24 cellular contexts compared by ENCODE assay signal in genomic region chr2:111189106-111189505, GRCh38.
DNase-seq lines count a peak whose midpoint lies in the region; ATAC-seq and TF ChIP-seq lines count a peak whose summit lies in the region.
"Had no signal": no experiment of that assay in that cellular context is flagged by ENCODE, and none has a peak within 500 bp of the region (broad histone marks: within the 10 kb centered on the region; RNA-seq: fewer than 3 reads in every experiment).

No MANE protein-coding gene starts in this region.

- TF ChIP-seq POLR2A in vagina (IDR thresholded peaks at IDR 0.05), result no peak

- no peak for ATAC-seq in activated CD8-positive, alpha-beta memory T cell treated with anti-CD3 and anti-CD28 coated beads, Interleukin-2, amount 10 ng/mL, durations not matched to agents 7 days and 5 days
- ATAC-seq: GM12878 had no signal

- CTCF ChIA-PET in activated CD8-positive, alpha-beta memory T cell treated with anti-CD3 and anti-CD28 coated beads, Interleukin-2, amount 10 ng/mL, durations not matched to agents 7 days and 5 days (lab: Charles Lee), result no interaction called here

- peaks cover 22% of the 10 kb centered on the region for H3K27me3 Mint-ChIP-seq in activated CD8-positive, alpha-beta memory T cell treated with anti-CD3 and anti-CD28 coated beads, Interleukin-2, amount 10 ng/mL, durations not matched to agents 7 days and 5 days

- no peaks in the 10 kb centered on the region for H3K4me1 Mint-ChIP-seq in activated CD8-positive, alpha-beta memory T cell treated with anti-CD3 and anti-CD28 coated beads, Interleukin-2, amount 10 ng/mL, durations not matched to agents 7 days and 5 days
- H3K4me1 Mint-ChIP-seq: CD4-positive, alpha-beta memory T cell; CD4-positive, CD25-positive, alpha-beta regulatory T cell; CD8-positive, alpha-beta memory T cell had no signal

- TF ChIP-seq CTCF in GM13976 (IDR thresholded peaks at IDR 0.05; ENCODE audit: borderline replicate concordance, control extremely low read depth, extremely low read depth, insufficient read depth, missing control alignments), result no peak
- TF ChIP-seq CTCF in vagina (IDR thresholded peaks at IDR 0.05), result no peak

- peaks cover 9% of the 10 kb centered on the region for H3K4me1 ChIP-seq in vagina
- H3K4me1 ChIP-seq: BE2C had no signal

- H3K27ac Mint-ChIP-seq in activated CD8-positive, alpha-beta memory T cell treated with anti-CD3 and anti-CD28 coated beads, Interleukin-2, amount 10 ng/mL, durations not matched to agents 7 days and 5 days, result no peak overlapping the region
- H3K27ac Mint-ChIP-seq: CD4-positive, alpha-beta memory T cell; CD4-positive, CD25-positive, alpha-beta regulatory T cell; CD8-positive, alpha-beta memory T cell had no signal

- intact Hi-C loops in vagina (cut with DNase I), result no loop called here

- peak; percentile 27 for DNase-seq in activated CD8-positive, alpha-beta memory T cell treated with anti-CD3 and anti-CD28 coated beads, Interleukin-2, amount 10 ng/mL, durations not matched to agents 7 days and 5 days
- DNase-seq in activated CD8-positive, alpha-beta memory T cell treated with anti-CD3 and anti-CD28 coated beads, Interleukin-2, amount 50 U/mL, for 4 hours, result no peak
- DNase-seq in GM13976 (ENCODE audit: low spot score) (peak; percentile 2), islet precursor cell (peak; percentile 7), vagina (ENCODE audit: extremely low spot score in 2 of 2) (peak; percentile 42 to 58), SKM-1 (lab: John Stamatoyannopoulos, UW; ENCODE audit: unreplicated experiment) (no peak), NCI-H1436 treated with DMSO at 0.1 percent for 48 hours (lab: John Stamatoyannopoulos, UW) (no peak)
- DNase-seq: 8988T; ACHN; BE2C; C1 segment of cervical spinal cord; CD4-positive, alpha-beta memory T cell; CD4-positive, CD25-positive, alpha-beta regulatory T cell; CD8-positive, alpha-beta memory T cell; COR-L47; DMS 273 treated with DMSO at 0.1 percent for 48 hours; DMS153; DMS53; DND-41; EL; GDM1 had no signal

- H3K9me3 Mint-ChIP-seq in activated CD8-positive, alpha-beta memory T cell treated with anti-CD3 and anti-CD28 coated beads, Interleukin-2, amount 10 ng/mL, durations not matched to agents 7 days and 5 days (ENCODE audit: low read depth), result no peaks in the 10 kb centered on the region
- H3K9me3 Mint-ChIP-seq: CD14-positive monocyte; CD4-positive, alpha-beta memory T cell; CD8-positive, alpha-beta memory T cell had no signal

- no peak overlapping the region for H3K27ac ChIP-seq in vagina
- H3K27ac ChIP-seq: BLaER1 had no signal

- H3K36me3 ChIP-seq in vagina, result no peaks in the 10 kb centered on the region
- H3K36me3 ChIP-seq: BE2C, BLaER1 had no signal

- no peaks in the 10 kb centered on the region for H3K36me3 Mint-ChIP-seq in activated CD8-positive, alpha-beta memory T cell treated with anti-CD3 and anti-CD28 coated beads, Interleukin-2, amount 10 ng/mL, durations not matched to agents 7 days and 5 days
- H3K36me3 Mint-ChIP-seq: CD14-positive monocyte; CD4-positive, alpha-beta memory T cell; CD4-positive, CD25-positive, alpha-beta regulatory T cell; CD8-positive, alpha-beta memory T cell had no signal

- no peak overlapping the region for H3K4me3 Mint-ChIP-seq in activated CD8-positive, alpha-beta memory T cell treated with anti-CD3 and anti-CD28 coated beads, Interleukin-2, amount 10 ng/mL, durations not matched to agents 7 days and 5 days
- H3K4me3 Mint-ChIP-seq: CD14-positive monocyte; CD4-positive, alpha-beta memory T cell; CD4-positive, CD25-positive, alpha-beta regulatory T cell; CD8-positive, alpha-beta memory T cell had no signal

- H3K4me3 ChIP-seq in vagina, result no peak overlapping the region
- H3K4me3 ChIP-seq: BLaER1, GM12878 had no signal

- in situ Hi-C loops in GM13976 (cut with MboI; ENCODE audit: low sequenced_read_pairs, unreplicated experiment), result no loop called here

- H3K9me3 ChIP-seq in vagina, result no peaks in the 10 kb centered on the region
- H3K9me3 ChIP-seq: BE2C, BLaER1 had no signal

- no peaks in the 10 kb centered on the region for H3K27me3 ChIP-seq in vagina
- H3K27me3 ChIP-seq: BE2C, BLaER1 had no signal

Comparison
In these comparisons a context has a peak if more than half of its experiments do, and no peak if none do; other contexts are left out.
1. DNase-seq: peak in activated CD8-positive, alpha-beta memory T cell treated with anti-CD3 and anti-CD28 coated beads, Interleukin-2, amount 10 ng/mL, durations not matched to agents 7 days and 5 days (single experiment), GM13976 (single experiment), islet precursor cell (single experiment) and vagina (2 of 2); none in activated CD8-positive, alpha-beta memory T cell treated with anti-CD3 and anti-CD28 coated beads, Interleukin-2, amount 50 U/mL, for 4 hours (single experiment), SKM-1 (single experiment) and NCI-H1436 treated with DMSO at 0.1 percent for 48 hours (single experiment).